19 cellular contexts compared by ENCODE assay signal in genomic region chr16:47285001-47285400, GRCh38.
DNase-seq lines count a peak whose midpoint lies in the region; ATAC-seq and TF ChIP-seq lines count a peak whose summit lies in the region.
"Had no signal": no experiment of that assay in that cellular context is flagged by ENCODE, and none has a peak within 500 bp of the region (broad histone marks: within the 10 kb centered on the region; RNA-seq: fewer than 3 reads in every experiment).

No MANE protein-coding gene starts in this region.

- DNase-seq in MCF 10A (ENCODE audit: unreplicated experiment) (peak; percentile 37), mammary epithelial cell (no peak), renal cortical epithelial cell (ENCODE audit: low read depth) (peak; percentile 1), RKO (ENCODE audit: low spot score) (no peak), cerebellum (ENCODE audit: low spot score) (no peak), NCI-H524 treated with DMSO at 0.1 percent for 48 hours (lab: John Stamatoyannopoulos, UW) (no peak)
- DNase-seq: AML-193; Caco-2; CD4-positive, alpha-beta T cell; GDM1; HFFc6; IMR-90 had no signal

- H3K27ac Mint-ChIP-seq in MCF 10A (ENCODE audit: low read depth, unreplicated experiment): no peak overlapping the region
- H3K27ac Mint-ChIP-seq: CD4-positive, alpha-beta T cell; GM23338; HFFc6 had no signal

- H4K20me1 ChIP-seq in mammary epithelial cell (ENCODE audit: insufficient read depth, low read length): no peaks in the 10 kb centered on the region

- POLR2A ChIA-PET in MCF 10A (lab: Yijun Ruan, JAX): no interaction called here

- no peak overlapping the region for H3K4me2 ChIP-seq in mammary epithelial cell (ENCODE audit: insufficient read depth, low read depth, low read length)
- H3K4me2 ChIP-seq: A549, GM23338 had no signal

- no peak overlapping the region for H3K4me3 ChIP-seq in mammary epithelial cell (replicated peaks in 1 of 3; ENCODE audit: insufficient read depth in 1 of 3, low read depth in 2 of 3, low read length in 3 of 3)
- H3K4me3 ChIP-seq: A549, GM23338 had no signal

- H3K27me3 ChIP-seq in mammary epithelial cell (ENCODE audit: insufficient read depth, low read length): no peaks in the 10 kb centered on the region

- in situ Hi-C loops in mammary epithelial cell (cut with MboI; ENCODE audit: low sequenced_read_pairs in 2 of 2): no loop called here

- H3K9me3 ChIP-seq in mammary epithelial cell (replicated peaks; ENCODE audit: insufficient read depth, low read length): no peaks in the 10 kb centered on the region
- H3K9me3 ChIP-seq: A549 had no signal

- H3K36me3 Mint-ChIP-seq in MCF 10A (ENCODE audit: insufficient read depth, unreplicated experiment): peaks cover 7% of the 10 kb centered on the region

- intact Hi-C loops in MCF 10A (cut with micrococcal nuclease) (no loop called here), mammary epithelial cell (cut with micrococcal nuclease) (no loop called here)

- peak; percentile 99 for ATAC-seq in esophagus mucosa
- ATAC-seq: A549, GM23338, HCT116 had no signal

- dilution Hi-C loops in mammary epithelial cell (cut with HindIII; ENCODE audit: low sequenced_read_pairs): no loop called here

- TF ChIP-seq CTCF in MCF 10A (IDR thresholded peaks at IDR 0.05; ENCODE audit: unreplicated experiment) (no peak), mammary epithelial cell (conservative IDR thresholded peaks at IDR 0.05 in 1 of 2, IDR thresholded peaks at IDR 0.05 in 1 of 2; ENCODE audit: extremely low read depth in 1 of 2, insufficient read depth in 1 of 2, low read depth in 1 of 2, low read length in 2 of 2) (no peak)

- H3K4me3 Mint-ChIP-seq in MCF 10A (ENCODE audit: unreplicated experiment): no peak overlapping the region
- H3K4me3 Mint-ChIP-seq: CD4-positive, alpha-beta T cell; GM23338; HFFc6 had no signal

- no peak overlapping the region for H2AFZ ChIP-seq in mammary epithelial cell (ENCODE audit: low read depth, low read length)
- H2AFZ ChIP-seq: GM23338 had no signal

- BruUV-seq in MCF 10A (replicated peaks; lab: Mats Ljungman, UMichigan) (no TSS peak), mammary epithelial cell (replicated peaks; lab: Mats Ljungman, UMichigan) (no TSS peak)

- no peaks in the 10 kb centered on the region for H3K36me3 ChIP-seq in mammary epithelial cell (ENCODE audit: insufficient read depth, low read length)

- no peaks in the 10 kb centered on the region for H3K9me3 Mint-ChIP-seq in MCF 10A (ENCODE audit: unreplicated experiment)
- H3K9me3 Mint-ChIP-seq: GM23338, HFFc6 had no signal

- no peaks in the 10 kb centered on the region for H3K27me3 Mint-ChIP-seq in MCF 10A (ENCODE audit: insufficient read depth, unreplicated experiment)
- H3K27me3 Mint-ChIP-seq: CD4-positive, alpha-beta T cell had no signal

- 73% methylated on average over 5 of the region's 5 CpGs for WGBS in mammary epithelial cell (ENCODE audit: low coverage, missing lambda C conversion rate)

- no peaks in the 10 kb centered on the region for H3K4me1 Mint-ChIP-seq in MCF 10A (ENCODE audit: insufficient read depth, unreplicated experiment)
- H3K4me1 Mint-ChIP-seq: GM23338 had no signal

- H3K9ac ChIP-seq in mammary epithelial cell (ENCODE audit: insufficient read depth, low read length): no peak overlapping the region

- no peaks in the 10 kb centered on the region for H3K79me2 ChIP-seq in mammary epithelial cell (ENCODE audit: insufficient read depth, low read length)

- H3K4me1 ChIP-seq in mammary epithelial cell (ENCODE audit: insufficient read depth, low read length): no peaks in the 10 kb centered on the region
- H3K4me1 ChIP-seq: A549, Caco-2 had no signal

- CTCF ChIA-PET in MCF 10A (lab: Yijun Ruan, JAX): no interaction called here
- CTCF ChIA-PET in mammary epithelial cell (lab: Charles Lee; ENCODE audit: low non-redundant PET): no interaction called here

- H3K27ac ChIP-seq in mammary epithelial cell (ENCODE audit: insufficient read depth, low read depth, low read length): no peak overlapping the region
- H3K27ac ChIP-seq: 22Rv1, A549, C4-2B, HL-60 had no signal

Comparison
In these comparisons a context has a peak if more than half of its experiments do, and no peak if none do; other contexts are left out.
1. DNase-seq: peak in MCF 10A (single experiment) and renal cortical epithelial cell (single experiment); none in mammary epithelial cell (single experiment), RKO (single experiment), cerebellum (single experiment) and NCI-H524 treated with DMSO at 0.1 percent for 48 hours (single experiment).